6 cellular contexts compared by ENCODE assay signal in genomic region chr21:10385202-10385601, GRCh38.
A peak's percentile ranks its signal among the peaks of the same experiment; 100 is the strongest.
DNase-seq lines count a peak whose midpoint lies in the region; ATAC-seq, FAIRE-seq and TF ChIP-seq lines count a peak whose summit lies in the region.
"Not testable (repeated sequence)": the region's sequence is repeated elsewhere in the genome, so short reads cannot be mapped to it uniquely, and the experiment has no call there.

No MANE protein-coding gene starts in this region.

- not testable (repeated sequence) for FAIRE-seq in kidney (lab: Jason Lieb, UNC)

- H4K8ac ChIP-seq in mesendoderm (ENCODE audit: low read depth, low read length), result not testable (repeated sequence)

- peaks cover 0 to 20% of the 10 kb centered on the region in 2 donors for H3K9me3 ChIP-seq in kidney (ENCODE audit: control insufficient read depth in 1 of 2, low read length in 2 of 2)

- H3K4me2 ChIP-seq in GM23338; mesendoderm (ENCODE audit: low read length): not testable (repeated sequence)

- H3K4me1 Mint-ChIP-seq in GM23338; osteocyte (ENCODE audit: unreplicated experiment): not testable (repeated sequence)

- not testable (repeated sequence) for H2BK5ac ChIP-seq in mesendoderm (ENCODE audit: low read length)

- not testable (repeated sequence) for H3K4me3 Mint-ChIP-seq in GM23338; osteocyte (ENCODE audit: unreplicated experiment)

- not testable (repeated sequence) for DNase-seq in GM23338 (ENCODE audit: low spot score); mesendoderm
- peak; percentile 14 for DNase-seq in dedifferentiated amniotic fluid mesenchymal stem cell (ENCODE audit: extremely low spot score)
- DNase-seq in Right ventricle myocardium inferior (ENCODE audit: missing footprints), result peak; percentile 42
- peak; percentile 76 for DNase-seq in kidney
- DNase-seq in osteocyte (ENCODE audit: extremely low spot score, unreplicated experiment), result peak; percentile 88

- H3K27ac Mint-ChIP-seq in GM23338; osteocyte (ENCODE audit: unreplicated experiment): not testable (repeated sequence)

- H3F3A ChIP-seq in GM23338 (replicated peaks; ENCODE audit: low read depth), result not testable (repeated sequence)

- H3K18ac ChIP-seq in mesendoderm (ENCODE audit: low read length), result not testable (repeated sequence)

- not testable (repeated sequence) for H3K79me2 ChIP-seq in GM23338 (replicated peaks; ENCODE audit: insufficient read depth); mesendoderm (ENCODE audit: control insufficient read depth, insufficient read depth, low read length)

- not testable (repeated sequence) for ATAC-seq in GM23338, Right ventricle myocardium inferior

- not testable (repeated sequence) for H2BK120ac ChIP-seq in mesendoderm (ENCODE audit: low read depth, low read length)

- not testable (repeated sequence) for H3K27me3 ChIP-seq in GM23338 (ENCODE audit: insufficient read depth); mesendoderm (ENCODE audit: insufficient read depth, low read length, poor library complexity)

- H3K27ac ChIP-seq in GM23338 (ENCODE audit: low read depth); kidney (ENCODE audit: low read depth in 2 of 2, low read length in 2 of 2); mesendoderm (ENCODE audit: low read depth, low read length): not testable (repeated sequence)

- no CpG with 5 or more reads among the region's 3 CpGs for WGBS in mesendoderm (ENCODE audit: extremely low coverage, insufficient coverage, low lambda C conversion rate)

- intact Hi-C loops in Right ventricle myocardium inferior (cut with DNase I); kidney (cut with DNase I): not testable (repeated sequence)

- not testable (repeated sequence) for H3K9me3 Mint-ChIP-seq in GM23338; osteocyte (ENCODE audit: unreplicated experiment)

- not testable (repeated sequence) for TF ChIP-seq CTCF in GM23338 (conservative IDR thresholded peaks at IDR 0.05; ENCODE audit: low read depth in 2 of 2); kidney (IDR thresholded peaks at IDR 0.05; ENCODE audit: borderline replicate concordance, extremely low read depth, insufficient read depth); osteocyte (IDR thresholded peaks at IDR 0.05)

- not testable (repeated sequence) for H2AK5ac ChIP-seq in mesendoderm (ENCODE audit: low read length)

- not testable (repeated sequence) for H3K27me3 Mint-ChIP-seq in GM23338 (ENCODE audit: insufficient read depth, low read depth, poor library complexity); osteocyte (ENCODE audit: unreplicated experiment)

- H3K4me3 ChIP-seq in GM23338 (peak overlapping the region; percentile 17; the same call in 1 of the 2 replicates), mesendoderm (ENCODE audit: low read length) (peak overlapping the region; percentile 15)
- not testable (repeated sequence) for H3K4me3 ChIP-seq in kidney (ENCODE audit: low read length in 2 of 2)

- not testable (repeated sequence) for H3K79me1 ChIP-seq in mesendoderm (ENCODE audit: low read length)

- H2AFZ ChIP-seq in GM23338, result not testable (repeated sequence)

- H3K9ac ChIP-seq in kidney (ENCODE audit: low read length in 2 of 2); mesendoderm (ENCODE audit: low read length): not testable (repeated sequence)

- not testable (repeated sequence) for H3K23ac ChIP-seq in mesendoderm (ENCODE audit: low read length)

- H3K4me1 ChIP-seq in GM23338 (ENCODE audit: insufficient read depth); kidney (ENCODE audit: control insufficient read depth in 1 of 2, insufficient read depth in 1 of 2, low read depth in 1 of 2, low read length in 2 of 2); mesendoderm (ENCODE audit: control insufficient read depth, low read depth, low read length): not testable (repeated sequence)

- not testable (repeated sequence) for H3K36me3 Mint-ChIP-seq in GM23338 (ENCODE audit: low read depth); osteocyte (ENCODE audit: unreplicated experiment)

- H3K4ac ChIP-seq in mesendoderm (ENCODE audit: low read depth, low read length), result not testable (repeated sequence)

- H2BK15ac ChIP-seq in mesendoderm (replicated peaks; ENCODE audit: low read depth), result not testable (repeated sequence)

- H4K5ac ChIP-seq in mesendoderm (ENCODE audit: low read length), result not testable (repeated sequence)

- H3K9me2 ChIP-seq in GM23338 (ENCODE audit: insufficient read depth), result not testable (repeated sequence)

- not testable (repeated sequence) for H3K56ac ChIP-seq in mesendoderm (ENCODE audit: low read length)

- not testable (repeated sequence) for H4K20me1 ChIP-seq in GM23338 (replicated peaks; ENCODE audit: insufficient read depth)

- peaks cover 14% of the 10 kb centered on the region; the same call in 1 of the 2 replicates for H3K36me3 ChIP-seq in GM23338 (ENCODE audit: insufficient read depth)
- H3K36me3 ChIP-seq in kidney (ENCODE audit: control insufficient read depth in 1 of 2, insufficient read depth in 2 of 2, low read length in 2 of 2); mesendoderm (ENCODE audit: control insufficient read depth, insufficient read depth, low read length): not testable (repeated sequence)
